8 cellular contexts compared by ENCODE assay signal in the genomic region with DNA sequence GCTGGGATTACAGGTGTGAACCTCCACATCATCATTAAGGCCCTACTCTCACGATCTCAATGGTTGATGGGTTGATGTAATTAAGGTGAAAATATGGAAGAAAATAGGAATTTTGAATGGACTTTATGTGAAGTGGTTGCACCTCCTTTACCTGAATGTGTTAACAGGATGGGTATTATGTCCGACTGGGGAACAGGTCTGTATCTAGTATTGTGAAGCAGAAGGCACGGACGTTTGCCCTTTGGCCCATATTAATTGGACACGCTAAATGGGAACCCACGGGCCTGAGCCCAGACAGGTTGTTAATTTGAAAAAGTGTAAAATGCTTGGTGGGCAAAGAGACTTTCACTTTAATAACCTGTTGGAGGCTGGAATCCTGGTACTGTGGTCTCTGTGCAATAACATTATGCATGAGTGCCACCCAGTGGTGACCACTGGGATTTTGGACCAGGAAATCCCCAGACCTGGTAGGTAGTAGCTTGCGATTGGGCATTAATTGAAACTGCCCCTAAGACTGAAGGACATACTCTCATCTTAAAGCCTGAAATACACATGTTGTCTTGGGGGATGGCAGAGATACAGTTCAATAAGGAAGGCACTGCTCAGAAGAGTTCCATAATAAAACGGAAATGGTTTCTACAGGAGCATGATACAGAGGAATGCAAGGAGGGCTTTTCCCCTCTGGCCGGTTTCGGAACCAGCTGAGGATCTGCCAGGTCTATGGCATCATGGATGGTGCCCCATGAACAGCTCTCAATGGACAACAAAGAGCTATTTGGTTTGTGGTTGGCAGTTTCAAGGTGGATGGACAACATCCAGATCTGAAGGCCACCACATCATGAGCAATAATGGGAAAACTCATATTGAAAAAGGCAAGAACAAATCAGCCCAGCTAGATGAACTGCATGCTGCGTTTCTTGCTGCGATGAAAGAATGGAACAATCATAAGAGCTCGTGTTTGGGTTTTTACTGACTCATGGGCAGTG. TPM values are rescaled to one million over a fixed set of nuclear protein-coding genes. Genes with fewer than 3 reads are reported as not detected.
A peak's percentile ranks its signal among the peaks of the same experiment; 100 is the strongest.
DNase-seq lines count a peak whose midpoint lies in the region; ATAC-seq, FAIRE-seq and TF ChIP-seq lines count a peak whose summit lies in the region.

No MANE protein-coding gene starts in this region.

- H3K79me2 ChIP-seq in neural progenitor cell (ENCODE audit: low read depth), result no peaks in the 10 kb centered on the region

- H3K27ac ChIP-seq in neural progenitor cell, result no peak overlapping the region

- TF ChIP-seq CTCF in neural progenitor cell (IDR thresholded peaks at IDR 0.05), result peak; percentile 91

- H3K4me3 Mint-ChIP-seq in activated T-cell treated with anti-CD3 and anti-CD28 coated beads, Interleukin-2, amount 50 U/mL, for 72 hours, result peak overlapping the region; percentile 25 to 67
- no peak overlapping the region for H3K4me3 Mint-ChIP-seq in neural progenitor cell

- no peak overlapping the region for H2AFZ ChIP-seq in neural progenitor cell (replicated peaks)

- no peak overlapping the region for H3K4me2 ChIP-seq in neural progenitor cell

- no peaks in the 10 kb centered on the region for H3K4me1 ChIP-seq in neural progenitor cell

- no peaks in the 10 kb centered on the region for H3K27me3 ChIP-seq in neural progenitor cell

- ATAC-seq in activated T-cell treated with anti-CD3 and anti-CD28 coated beads, Interleukin-2, amount 50 U/mL, for 72 hours (replicated peaks in 1 of 2), result peak; percentile 78 to 87

- H3K27me3 Mint-ChIP-seq in activated T-cell treated with anti-CD3 and anti-CD28 coated beads, Interleukin-2, amount 50 U/mL, for 72 hours (ENCODE audit: low read depth), result peaks cover 8% of the 10 kb centered on the region
- peaks cover 4% of the 10 kb centered on the region for H3K27me3 Mint-ChIP-seq in neural progenitor cell (ENCODE audit: insufficient read depth, low read depth)

- FAIRE-seq in RCC 7860 (lab: Jason Lieb, UNC), result peak; percentile 78

- H3K9ac ChIP-seq in neural progenitor cell, result no peak overlapping the region

- peaks cover 2 to 3% of the 10 kb centered on the region in 2 donors for H3K36me3 Mint-ChIP-seq in activated T-cell treated with anti-CD3 and anti-CD28 coated beads, Interleukin-2, amount 50 U/mL, for 72 hours (ENCODE audit: insufficient read depth in 2 of 2)
- H3K36me3 Mint-ChIP-seq in neural progenitor cell, result peaks cover 3% of the 10 kb centered on the region

- H3K27ac Mint-ChIP-seq in activated T-cell treated with anti-CD3 and anti-CD28 coated beads, Interleukin-2, amount 50 U/mL, for 72 hours, result no peak overlapping the region
- no peak overlapping the region for H3K27ac Mint-ChIP-seq in neural progenitor cell

- H3K9me3 ChIP-seq in neural progenitor cell (ENCODE audit: low read depth), result no peaks in the 10 kb centered on the region

- H4K20me1 ChIP-seq in neural progenitor cell (ENCODE audit: low read depth), result no peaks in the 10 kb centered on the region

- H3K9me3 Mint-ChIP-seq in activated T-cell treated with anti-CD3 and anti-CD28 coated beads, Interleukin-2, amount 50 U/mL, for 72 hours, result peaks cover 0 to 5% of the 10 kb centered on the region in 2 donors
- H3K9me3 Mint-ChIP-seq in neural progenitor cell, result peaks cover 14% of the 10 kb centered on the region

- no peaks in the 10 kb centered on the region for H3F3A ChIP-seq in neural progenitor cell (ENCODE audit: low read depth)

- peaks cover 15% of the 10 kb centered on the region for H3K4me1 Mint-ChIP-seq in activated T-cell treated with anti-CD3 and anti-CD28 coated beads, Interleukin-2, amount 50 U/mL, for 72 hours (ENCODE audit: low read depth)
- H3K4me1 Mint-ChIP-seq in neural progenitor cell, result no peaks in the 10 kb centered on the region

- DNase-seq in SIG-M5 treated with dmso at 0.1 percent for 504 hours (lab: John Stamatoyannopoulos, UW; ENCODE audit: unreplicated experiment), result peak; percentile 44
- no peak for DNase-seq in SIG-M5 (lab: John Stamatoyannopoulos, UW)
- peak; percentile 85 for DNase-seq in KBM-7
- DNase-seq in RCC 7860 (ENCODE audit: low spot score), result peak; percentile 59
- DNase-seq in activated T-cell treated with anti-CD3 and anti-CD28 coated beads, Interleukin-2, amount 50 U/mL, for 72 hours, result peak; percentile 67 to 73
- peak; percentile 85 for DNase-seq in fibroblast of peridontal ligament (ENCODE audit: extremely low read depth)
- peak; percentile 83 for DNase-seq in neural progenitor cell (ENCODE audit: low spot score)
- DNase-seq in superior temporal gyrus (ENCODE audit: extremely low spot score), result peak; percentile 94

- in situ Hi-C loops in KBM-7 (cut with MboI; ENCODE audit: low pct_unique_long_range_greater_than_20kb, low sequenced_read_pairs), result no loop called here

- H3K4me3 ChIP-seq in neural progenitor cell, result no peak overlapping the region

- no peaks in the 10 kb centered on the region for H3K36me3 ChIP-seq in neural progenitor cell

RNA-seq across cellular contexts. Expression of a gene that starts 26.2 kb away (rescaled TPM):
- total RNA-seq in activated T-cell treated with anti-CD3 and anti-CD28 coated beads, Interleukin-2, amount 50 U/mL, for 72 hours, result 10 to 100 TPM; 15.4 to 15.5 TPM
- 15.1 and 22.9 TPM in 2 replicates for total RNA-seq in neural progenitor cell (ENCODE audit: low replicate concordance)
